In the genomic region with DNA sequence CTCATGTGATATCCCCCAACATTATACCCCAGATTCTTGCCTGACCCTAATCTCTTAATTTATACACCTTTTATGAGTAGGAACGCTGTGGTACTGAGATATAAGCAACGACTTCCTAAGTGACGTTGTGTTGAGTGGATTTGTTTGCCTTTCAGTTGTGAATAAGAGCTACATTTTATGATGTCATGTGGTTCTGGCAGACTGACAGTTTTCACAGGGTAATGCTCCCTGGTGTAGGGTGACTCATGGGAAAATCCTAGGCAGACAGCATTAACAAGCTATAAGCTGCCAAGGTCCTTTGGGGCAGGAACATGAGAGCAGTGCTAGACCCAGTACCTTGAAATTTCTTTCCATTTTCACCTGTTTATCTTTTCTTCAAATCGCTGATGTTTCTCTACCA, we compare ENCODE assay signal across 9 cellular contexts. TPM values are rescaled to one million over a fixed set of nuclear protein-coding genes. Genes with fewer than 3 reads are reported as not detected.
A peak's percentile ranks its signal among the peaks of the same experiment; 100 is the strongest.
DNase-seq lines count a peak whose midpoint lies in the region; ATAC-seq, FAIRE-seq and TF ChIP-seq lines count a peak whose summit lies in the region.
"Had no signal": no experiment of that assay in that cellular context is flagged by ENCODE, and none has a peak within 500 bp of the region (broad histone marks: within the 10 kb centered on the region; RNA-seq: fewer than 3 reads in every experiment).

No MANE protein-coding gene starts in this region.

- no peaks in the 10 kb centered on the region for H3K9me3 ChIP-seq in smooth muscle cell (replicated peaks; ENCODE audit: low read depth)
- H3K9me3 ChIP-seq: breast epithelium had no signal

- H3K4me2 ChIP-seq in smooth muscle cell = peak overlapping the region; percentile 68

- H3K36me3 Mint-ChIP-seq in progenitor cell of endocrine pancreas (ENCODE audit: insufficient read depth) = peaks cover 9% of the 10 kb centered on the region

- TF ChIP-seq CTCF in AG10803 (conservative IDR thresholded peaks at IDR 0.05; ENCODE audit: low read length) = no peak
- no peak for TF ChIP-seq CTCF in smooth muscle cell (IDR thresholded peaks at IDR 0.05; ENCODE audit: borderline replicate concordance, insufficient read depth, poor library complexity, severe bottlenecking)
- no peak for TF ChIP-seq CTCF in progenitor cell of endocrine pancreas (IDR thresholded peaks at IDR 0.05; ENCODE audit: unreplicated experiment)

- no peak overlapping the region for H3K27ac Mint-ChIP-seq in progenitor cell of endocrine pancreas

- DNase-seq in AG10803 (ENCODE audit: low read depth) (peak; percentile 97), NCI-H69 (lab: John Stamatoyannopoulos, UW) (peak; percentile 83), smooth muscle cell (lab: John Stamatoyannopoulos, UW; ENCODE audit: unreplicated experiment) (peak; percentile 3), GM19239 (ENCODE audit: insufficient read length, low spot score) (no peak), progenitor cell of endocrine pancreas (ENCODE audit: low spot score, unreplicated experiment) (no peak), NCI-H524 treated with DMSO at 0.1 percent for 48 hours (lab: John Stamatoyannopoulos, UW) (no peak)

- H3K4me1 ChIP-seq in smooth muscle cell (ENCODE audit: low read depth) = peaks cover 9% of the 10 kb centered on the region
- H3K4me1 ChIP-seq: breast epithelium had no signal

- FAIRE-seq in GM19239 (lab: Jason Lieb, UNC) = no peak

- H3K4me1 Mint-ChIP-seq in progenitor cell of endocrine pancreas (ENCODE audit: low read depth) = peaks cover 16% of the 10 kb centered on the region

- peak overlapping the region; percentile 93 for H3K27ac ChIP-seq in smooth muscle cell (ENCODE audit: low read depth)
- H3K27ac ChIP-seq: breast epithelium had no signal

- no peaks in the 10 kb centered on the region for H3K79me2 ChIP-seq in smooth muscle cell (ENCODE audit: low read depth)

- H3K27me3 Mint-ChIP-seq in progenitor cell of endocrine pancreas = no peaks in the 10 kb centered on the region

- no peaks in the 10 kb centered on the region for H4K20me1 ChIP-seq in smooth muscle cell (ENCODE audit: low read depth)

- H3K4me3 ChIP-seq in AG10803 (ENCODE audit: low read length) (no peak overlapping the region), smooth muscle cell (no peak overlapping the region)
- H3K4me3 ChIP-seq: breast epithelium had no signal

- 22% methylated on average over 4 of the region's 4 CpGs for WGBS in smooth muscle cell (ENCODE audit: low lambda C conversion rate)

- no peak overlapping the region for H3K4me3 Mint-ChIP-seq in progenitor cell of endocrine pancreas (ENCODE audit: low read depth)

- H3K36me3 ChIP-seq in smooth muscle cell (ENCODE audit: low read depth) = no peaks in the 10 kb centered on the region
- H3K36me3 ChIP-seq: breast epithelium had no signal

- no peaks in the 10 kb centered on the region for H3K27me3 ChIP-seq in smooth muscle cell (ENCODE audit: low read depth)
- H3K27me3 ChIP-seq: breast epithelium had no signal

- H3K9ac ChIP-seq in smooth muscle cell (ENCODE audit: low read depth) = peak overlapping the region; percentile 81

- no peaks in the 10 kb centered on the region for H3K9me3 Mint-ChIP-seq in progenitor cell of endocrine pancreas (ENCODE audit: low read depth)

- ATAC-seq in GM21619 (IDR thresholded peaks at IDR 0.05; ENCODE audit: unreplicated experiment) (peak; percentile 59), esophagus mucosa (peak; percentile 98)

- peaks cover 10% of the 10 kb centered on the region for H3F3A ChIP-seq in smooth muscle cell (ENCODE audit: low read depth)

- no peak overlapping the region for H2AFZ ChIP-seq in smooth muscle cell (ENCODE audit: low read depth)

RNA-seq across cellular contexts. Expression of a gene that starts 11.2 kb away (rescaled TPM):
- 3.3 TPM for total RNA-seq in esophagus mucosa
- total RNA-seq in smooth muscle cell = 10.2 and 14.8 TPM in 2 replicates
- polyA plus RNA-seq in smooth muscle cell = 4.0 and 10.8 TPM in 2 replicates
- total RNA-seq in progenitor cell of endocrine pancreas = 20.6 and 23.7 TPM in 2 replicates

RNA-seq across cellular contexts. Expression of a gene that starts 35.7 kb away (rescaled TPM):
- total RNA-seq in esophagus mucosa (1.1 TPM), smooth muscle cell (0.67 TPM in 1 of 2 replicates, not detected in the other), progenitor cell of endocrine pancreas (not detected in 2 replicates)
- polyA plus RNA-seq in smooth muscle cell = 0.28 TPM in 1 of 2 replicates, not detected in the other

Comparison
In these comparisons a context has a peak if more than half of its experiments do, and no peak if none do; other contexts are left out.
1. DNase-seq: peak in AG10803 (single experiment), NCI-H69 (single experiment) and smooth muscle cell (single experiment); none in GM19239 (single experiment), progenitor cell of endocrine pancreas (single experiment) and NCI-H524 treated with DMSO at 0.1 percent for 48 hours (single experiment).